In the genomic region with DNA sequence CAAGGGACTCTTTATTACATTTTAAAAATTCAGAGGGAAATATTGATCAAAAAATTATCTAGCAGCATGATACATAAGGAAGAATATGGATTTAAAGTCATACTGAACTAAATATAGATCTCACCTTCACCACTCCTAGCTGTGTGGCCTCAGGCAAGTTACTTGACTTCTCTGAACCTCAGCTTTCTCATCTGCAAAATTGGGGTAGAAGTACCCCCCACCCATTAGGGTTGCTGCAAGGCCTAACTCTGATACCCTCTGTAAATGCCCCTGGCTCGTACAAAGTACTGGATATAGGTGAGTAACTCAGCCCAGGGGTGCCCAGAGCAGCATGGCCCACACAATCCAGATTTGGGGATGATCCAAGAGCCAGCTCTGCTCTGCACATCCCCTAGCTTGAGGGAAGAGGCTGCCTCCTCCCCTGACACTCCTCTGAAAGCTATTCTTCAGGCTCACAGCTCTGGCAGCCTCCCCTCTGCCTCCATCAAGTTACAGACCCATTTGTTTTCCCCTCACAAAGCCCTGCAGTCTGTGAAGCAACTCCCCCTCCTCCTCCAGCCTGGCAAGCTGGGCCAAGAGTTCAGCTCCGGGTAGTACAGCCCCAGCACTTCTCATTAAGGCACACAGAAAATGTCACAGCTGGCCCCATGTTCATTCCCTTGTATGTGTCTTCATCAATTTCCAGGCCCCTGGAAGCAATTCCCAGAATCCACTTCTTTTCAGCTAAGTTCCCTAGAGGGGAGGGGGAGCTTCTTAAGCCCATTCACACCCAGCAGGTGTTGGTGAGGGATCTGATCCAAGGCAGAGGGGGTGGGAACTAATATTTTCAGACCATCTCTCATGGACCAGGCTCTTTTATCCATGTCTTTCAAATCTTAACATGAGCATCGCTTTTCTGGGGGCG, we compare ENCODE assay signal across 14 cellular contexts.
A peak's percentile ranks its signal among the peaks of the same experiment; 100 is the strongest.
DNase-seq lines count a peak whose midpoint lies in the region; ATAC-seq and TF ChIP-seq lines count a peak whose summit lies in the region.
"Had no signal": no experiment of that assay in that cellular context is flagged by ENCODE, and none has a peak within 500 bp of the region (broad histone marks: within the 10 kb centered on the region; RNA-seq: fewer than 3 reads in every experiment).

No MANE protein-coding gene starts in this region.

- H3K9me3 ChIP-seq in testis = no peaks in the 10 kb centered on the region
- H3K9me3 ChIP-seq: breast epithelium had no signal

- peak overlapping the region; percentile 75 for H3K56ac ChIP-seq in mesendoderm (ENCODE audit: low read length)

- H3K18ac ChIP-seq in mesendoderm (ENCODE audit: low read length) = peak overlapping the region; percentile 93

- H3K36me3 ChIP-seq in mesendoderm (ENCODE audit: control insufficient read depth, insufficient read depth, low read length) (no peaks in the 10 kb centered on the region), testis (ENCODE audit: low read depth, missing control alignments) (no peaks in the 10 kb centered on the region)
- H3K36me3 ChIP-seq: breast epithelium had no signal

- in situ Hi-C loops in GM13977 (cut with MboI; ENCODE audit: low pct_unique_long_range_greater_than_20kb, low sequenced_read_pairs, unreplicated experiment) = no loop called here

- H4K8ac ChIP-seq in mesendoderm (ENCODE audit: low read depth, low read length) = no peak overlapping the region

- DNase-seq in NCI-H1694 (lab: John Stamatoyannopoulos, UW) (peak; percentile 33), NCI-H1694 treated with DMSO at 0.1 percent for 48 hours (lab: John Stamatoyannopoulos, UW) (no peak), mesendoderm (peak; percentile 85), testis (peak; percentile 65), GM13977 (ENCODE audit: low spot score) (no peak)
- DNase-seq: 8988T; activated CD4-positive, alpha-beta memory T cell treated with anti-CD3 and anti-CD28 coated beads, Interleukin-2, amount 10 ng/mL, durations not matched to agents 7 days and 5 days; small intestine had no signal

- H3K27me3 ChIP-seq in mesendoderm (ENCODE audit: insufficient read depth, low read length, poor library complexity) = no peaks in the 10 kb centered on the region
- H3K27me3 ChIP-seq in testis = no peaks in the 10 kb centered on the region
- H3K27me3 ChIP-seq: breast epithelium had no signal

- no peak for TF ChIP-seq POLR2A in testis (IDR thresholded peaks at IDR 0.05)

- H3K4me1 ChIP-seq in mesendoderm (ENCODE audit: control insufficient read depth, low read depth, low read length) (peaks cover 31% of the 10 kb centered on the region), testis (peaks cover 10% of the 10 kb centered on the region)

- no peak overlapping the region for H2BK120ac ChIP-seq in mesendoderm (ENCODE audit: low read depth, low read length)

- no CpG with 5 or more reads among the region's 4 CpGs for WGBS in mesendoderm (ENCODE audit: extremely low coverage, insufficient coverage, low lambda C conversion rate)
- 76 to 78% methylated on average over 3 to 4 of the region's 4 CpGs for WGBS in testis, 2 donors

- peak overlapping the region; percentile 67 for H2BK5ac ChIP-seq in mesendoderm (ENCODE audit: low read length)

- no peaks in the 10 kb centered on the region for H3K79me1 ChIP-seq in mesendoderm (ENCODE audit: low read length)

- H3K27ac ChIP-seq in cingulate gyrus (ENCODE audit: low read depth, low read length) (peak overlapping the region; percentile 96), mesendoderm (ENCODE audit: low read depth, low read length) (peak overlapping the region; percentile 51), testis (no peak overlapping the region)
- H3K27ac ChIP-seq: breast epithelium, HL-60 had no signal

- peak overlapping the region; percentile 60 for H2AK5ac ChIP-seq in mesendoderm (ENCODE audit: low read length)

- peak overlapping the region; percentile 60 for H3K4ac ChIP-seq in mesendoderm (ENCODE audit: low read depth, low read length)

- ATAC-seq in HG02610 (IDR thresholded peaks at IDR 0.05; ENCODE audit: unreplicated experiment) (no peak), HG02759 (IDR thresholded peaks at IDR 0.05; ENCODE audit: unreplicated experiment) (no peak)
- ATAC-seq: Panc1 had no signal

- H3K79me2 ChIP-seq in mesendoderm (ENCODE audit: control insufficient read depth, insufficient read depth, low read length) = no peaks in the 10 kb centered on the region

- H3K4me2 ChIP-seq in mesendoderm (ENCODE audit: low read length) = no peak overlapping the region

- H3K4me3 ChIP-seq in mesendoderm (ENCODE audit: low read length) (no peak overlapping the region), testis (no peak overlapping the region)
- H3K4me3 ChIP-seq: breast epithelium had no signal

- no peak for TF ChIP-seq CTCF in testis (IDR thresholded peaks at IDR 0.05)
- TF ChIP-seq CTCF in GM13977 (IDR thresholded peaks at IDR 0.05; ENCODE audit: extremely low read depth, insufficient read depth, missing control alignments) = no peak

- no peak overlapping the region for H2BK15ac ChIP-seq in mesendoderm (replicated peaks; ENCODE audit: low read depth)

- H4K5ac ChIP-seq in mesendoderm (ENCODE audit: low read length) = no peak overlapping the region

- intact Hi-C loops in testis (cut with DNase I; ENCODE audit: low total_unique reads) = no loop called here

- peak overlapping the region; percentile 18 for H3K9ac ChIP-seq in mesendoderm (ENCODE audit: low read length)

- no peak overlapping the region for H3K23ac ChIP-seq in mesendoderm (ENCODE audit: low read length)

Comparison
In these comparisons a context has a peak if more than half of its experiments do, and no peak if none do; other contexts are left out.
1. DNase-seq: peak in NCI-H1694 (single experiment), mesendoderm (single experiment) and testis (single experiment); none in NCI-H1694 treated with DMSO at 0.1 percent for 48 hours (single experiment) and GM13977 (single experiment).
2. H3K27ac ChIP-seq: peak in cingulate gyrus (single experiment) and mesendoderm (single experiment); none in testis (0 of 2).